In the genomic region with DNA sequence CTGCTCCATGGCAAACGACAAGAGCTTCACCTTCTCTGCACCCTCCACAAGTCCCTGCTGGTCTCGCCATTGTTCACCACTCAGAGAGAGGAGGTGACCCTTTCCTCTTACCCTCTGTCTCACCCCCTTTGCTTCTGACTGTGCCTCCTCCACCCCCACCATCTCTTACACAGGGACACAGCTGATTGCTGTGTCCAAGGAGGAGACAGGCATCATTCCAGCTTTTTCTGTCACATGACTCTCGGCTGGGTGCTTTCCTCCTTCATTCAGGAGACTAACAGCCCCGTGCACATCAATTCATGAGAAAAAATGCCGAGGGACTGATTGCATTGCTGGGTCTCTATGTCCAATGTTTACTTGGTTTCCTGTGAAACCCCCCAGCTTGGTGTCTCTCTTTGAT, we compare ENCODE assay signal across 25 cellular contexts.
"Had no signal": no experiment of that assay in that cellular context is flagged by ENCODE, and none has a peak within 500 bp of the region (broad histone marks: within the 10 kb centered on the region; RNA-seq: fewer than 3 reads in every experiment).

No MANE protein-coding gene starts in this region.

- H3K4me1 Mint-ChIP-seq: activated CD4-positive, alpha-beta T cell treated with anti-CD3 and anti-CD28 coated beads, Interleukin-2, amount 10 ng/mL, durations not matched to agents 24 days and 14 days; activated CD8-positive, alpha-beta memory T cell treated with anti-CD3 and anti-CD28 coated beads, Interleukin-2, amount 10 ng/mL, durations not matched to agents 7 days and 5 days; activated naive CD4-positive, alpha-beta T cell treated with anti-CD3 and anti-CD28 coated beads, Interleukin-2, amount 50 U/mL, for 24 hours; immature natural killer cell; T-cell had no signal

- H3K9me3 ChIP-seq: body of pancreas, esophagus squamous epithelium, gastroesophageal sphincter, left lung, spleen, thoracic aorta, vagina had no signal

- DNase-seq: activated CD4-positive, alpha-beta T cell treated with anti-CD3 and anti-CD28 coated beads, Interleukin-2, amount 10 ng/mL, durations not matched to agents 24 days and 14 days; activated CD8-positive, alpha-beta memory T cell treated with anti-CD3 and anti-CD28 coated beads, Interleukin-2, amount 10 ng/mL, durations not matched to agents 7 days and 5 days; activated CD8-positive, alpha-beta T cell treated with anti-CD3 and anti-CD28 coated beads for 36 hours; activated gamma-delta T cell treated with Interleukin-2 at 50 U/mL for 16 hours; activated T-cell treated with anti-CD3 and anti-CD28 coated beads for 4 hours; body of pancreas; effector memory CD8-positive, alpha-beta T cell; esophagus squamous epithelium; immature natural killer cell; kidney glomerular epithelial cell; left lung; mammary epithelial cell; spleen; stimulated activated CD4-positive, alpha-beta T cell treated with anti-CD3 and anti-CD28 coated beads, Interleukin-4, amount 100 ng/mL, for 1 hour; stimulated activated naive CD4-positive, alpha-beta T cell; T-cell had no signal

- H3K36me3 ChIP-seq: esophagus squamous epithelium, gastroesophageal sphincter, left lung, spleen, thoracic aorta, vagina had no signal

- H3K36me3 Mint-ChIP-seq: activated CD8-positive, alpha-beta memory T cell treated with anti-CD3 and anti-CD28 coated beads, Interleukin-2, amount 10 ng/mL, durations not matched to agents 7 days and 5 days; activated naive CD4-positive, alpha-beta T cell treated with anti-CD3 and anti-CD28 coated beads, Interleukin-2, amount 50 U/mL, for 24 hours; immature natural killer cell; T-cell; type B pancreatic cell had no signal

- H3K9me3 Mint-ChIP-seq: activated CD4-positive, alpha-beta T cell treated with anti-CD3 and anti-CD28 coated beads, Interleukin-2, amount 10 ng/mL, durations not matched to agents 24 days and 14 days; activated CD8-positive, alpha-beta T cell treated with anti-CD3 and anti-CD28 coated beads for 36 hours; effector memory CD8-positive, alpha-beta T cell; nephron; T-helper 2 cell treated with Interferon-gamma antibody and Interleukin-4, amounts not matched to agents 5 μg/mL and 100 μg/mL, for 36 hours; type B pancreatic cell had no signal

- H3K4me3 ChIP-seq: body of pancreas, esophagus squamous epithelium, gastroesophageal sphincter, left lung, spleen, thoracic aorta, vagina had no signal

- H3K4me3 Mint-ChIP-seq: activated CD4-positive, alpha-beta T cell treated with anti-CD3 and anti-CD28 coated beads, Interleukin-2, amount 10 ng/mL, durations not matched to agents 24 days and 14 days; activated CD8-positive, alpha-beta memory T cell treated with anti-CD3 and anti-CD28 coated beads, Interleukin-2, amount 10 ng/mL, durations not matched to agents 7 days and 5 days; activated CD8-positive, alpha-beta T cell treated with anti-CD3 and anti-CD28 coated beads for 36 hours; activated naive CD4-positive, alpha-beta T cell treated with anti-CD3 and anti-CD28 coated beads, Interleukin-2, amount 50 U/mL, for 24 hours; effector memory CD8-positive, alpha-beta T cell; immature natural killer cell; nephron; T-cell; T-helper 2 cell treated with Interferon-gamma antibody and Interleukin-4, amounts not matched to agents 5 μg/mL and 100 μg/mL, for 36 hours; type B pancreatic cell had no signal

- H3K27me3 ChIP-seq: body of pancreas, vagina had no signal

- H3K27me3 Mint-ChIP-seq: activated CD4-positive, alpha-beta T cell treated with anti-CD3 and anti-CD28 coated beads, Interleukin-2, amount 10 ng/mL, durations not matched to agents 24 days and 14 days; activated CD8-positive, alpha-beta memory T cell treated with anti-CD3 and anti-CD28 coated beads, Interleukin-2, amount 10 ng/mL, durations not matched to agents 7 days and 5 days had no signal

- H3K4me1 ChIP-seq: body of pancreas, esophagus squamous epithelium, gastroesophageal sphincter, left lung, spleen, vagina had no signal

- H3K27ac Mint-ChIP-seq: activated CD4-positive, alpha-beta T cell treated with anti-CD3 and anti-CD28 coated beads, Interleukin-2, amount 10 ng/mL, durations not matched to agents 24 days and 14 days; activated CD8-positive, alpha-beta memory T cell treated with anti-CD3 and anti-CD28 coated beads, Interleukin-2, amount 10 ng/mL, durations not matched to agents 7 days and 5 days; activated CD8-positive, alpha-beta T cell treated with anti-CD3 and anti-CD28 coated beads for 36 hours; activated naive CD4-positive, alpha-beta T cell treated with anti-CD3 and anti-CD28 coated beads, Interleukin-2, amount 50 U/mL, for 24 hours; effector memory CD8-positive, alpha-beta T cell; immature natural killer cell; nephron; T-cell; T-helper 2 cell treated with Interferon-gamma antibody and Interleukin-4, amounts not matched to agents 5 μg/mL and 100 μg/mL, for 36 hours; type B pancreatic cell had no signal

- ATAC-seq: activated CD4-positive, CD25-positive, alpha-beta regulatory T cell treated with anti-CD3 and anti-CD28 coated beads, Interleukin-2, amount 50 U/mL, for 24 hours; activated CD8-positive, alpha-beta memory T cell treated with anti-CD3 and anti-CD28 coated beads, Interleukin-2, amount 10 ng/mL, durations not matched to agents 7 days and 5 days; activated CD8-positive, alpha-beta T cell treated with anti-CD3 and anti-CD28 coated beads for 36 hours; body of pancreas; effector memory CD8-positive, alpha-beta T cell; gastroesophageal sphincter; left lung; T-cell had no signal

- H3K27ac ChIP-seq: body of pancreas, esophagus squamous epithelium, gastroesophageal sphincter, left lung, spleen, thoracic aorta, vagina, VCaP had no signal
